In the genomic region with DNA sequence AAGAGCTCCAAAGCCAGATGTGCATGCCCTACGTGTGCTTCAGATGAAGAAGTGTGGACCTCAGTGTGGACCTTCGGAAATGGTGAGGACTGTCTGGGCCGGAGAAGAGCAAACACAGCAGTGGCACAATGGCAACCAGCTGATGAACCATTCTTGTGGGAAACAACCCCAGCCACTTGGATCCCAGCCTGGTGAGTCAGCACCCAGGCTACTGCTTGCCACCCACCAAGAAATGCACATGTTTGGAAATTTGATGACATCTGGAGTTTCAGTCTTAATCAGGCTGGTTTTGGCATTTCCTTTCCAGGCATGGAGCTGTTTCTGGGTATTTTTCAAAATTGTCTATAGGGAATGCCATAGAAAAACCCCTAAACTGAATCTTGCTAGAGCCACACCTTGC, we compare ENCODE assay signal across 10 cellular contexts. TPM values are rescaled to one million over a fixed set of nuclear protein-coding genes. Genes with fewer than 3 reads are reported as not detected.
DNase-seq lines count a peak whose midpoint lies in the region; TF ChIP-seq lines count a peak whose summit lies in the region.
"Had no signal": no experiment of that assay in that cellular context is flagged by ENCODE, and none has a peak within 500 bp of the region (broad histone marks: within the 10 kb centered on the region; RNA-seq: fewer than 3 reads in every experiment).

No MANE protein-coding gene starts in this region.

- peak overlapping the region; percentile 13 for H3K27ac Mint-ChIP-seq in activated naive CD4-positive, alpha-beta T cell treated with anti-CD3 and anti-CD28 coated beads, Interleukin-2, amount 50 U/mL, for 24 hours
- no peak overlapping the region for H3K27ac Mint-ChIP-seq in progenitor cell of endocrine pancreas
- H3K27ac Mint-ChIP-seq: CD4-positive, alpha-beta memory T cell had no signal

- H3K4me1 Mint-ChIP-seq in activated naive CD4-positive, alpha-beta T cell treated with anti-CD3 and anti-CD28 coated beads, Interleukin-2, amount 50 U/mL, for 24 hours, result peaks cover 50% of the 10 kb centered on the region
- no peaks in the 10 kb centered on the region for H3K4me1 Mint-ChIP-seq in progenitor cell of endocrine pancreas (ENCODE audit: low read depth)

- POLR2A ChIA-PET in AG04449 (lab: Yijun Ruan, JAX), result no interaction called here

- no peak overlapping the region for H3K4me3 Mint-ChIP-seq in activated naive CD4-positive, alpha-beta T cell treated with anti-CD3 and anti-CD28 coated beads, Interleukin-2, amount 50 U/mL, for 24 hours
- H3K4me3 Mint-ChIP-seq in progenitor cell of endocrine pancreas (ENCODE audit: low read depth), result no peak overlapping the region
- H3K4me3 Mint-ChIP-seq: CD4-positive, alpha-beta memory T cell had no signal

- peak; percentile 19 for DNase-seq in AG04449 (ENCODE audit: low read depth, low spot score)
- DNase-seq in HT1080 (ENCODE audit: low read depth), result peak; percentile 92
- DNase-seq in kidney tubule cell (ENCODE audit: low spot score), result peak; percentile 66
- DNase-seq in SW480 (ENCODE audit: low spot score), result no peak
- DNase-seq in COLO668 (lab: John Stamatoyannopoulos, UW; ENCODE audit: unreplicated experiment), result no peak
- no peak for DNase-seq in NCI-H2171 (lab: John Stamatoyannopoulos, UW)
- no peak for DNase-seq in progenitor cell of endocrine pancreas (ENCODE audit: low spot score, unreplicated experiment)
- DNase-seq: CD4-positive, alpha-beta memory T cell; KBM-7 had no signal

- no peaks in the 10 kb centered on the region for H3K27me3 Mint-ChIP-seq in activated naive CD4-positive, alpha-beta T cell treated with anti-CD3 and anti-CD28 coated beads, Interleukin-2, amount 50 U/mL, for 24 hours
- H3K27me3 Mint-ChIP-seq in progenitor cell of endocrine pancreas, result no peaks in the 10 kb centered on the region

- peaks cover 2% of the 10 kb centered on the region for H3K36me3 Mint-ChIP-seq in activated naive CD4-positive, alpha-beta T cell treated with anti-CD3 and anti-CD28 coated beads, Interleukin-2, amount 50 U/mL, for 24 hours
- no peaks in the 10 kb centered on the region for H3K36me3 Mint-ChIP-seq in progenitor cell of endocrine pancreas (ENCODE audit: insufficient read depth)
- H3K36me3 Mint-ChIP-seq: CD4-positive, alpha-beta memory T cell had no signal

- TF ChIP-seq CTCF in AG04449 (IDR thresholded peaks at IDR 0.05; ENCODE audit: insufficient read depth, low read length, missing control alignments) (no peak), progenitor cell of endocrine pancreas (IDR thresholded peaks at IDR 0.05; ENCODE audit: unreplicated experiment) (no peak)

- CTCF ChIA-PET in AG04449 (lab: Yijun Ruan, JAX), result interaction anchor here (1.2 kb wide), 2 partner anchors 9 to 12 kb away, joined by 3 read pairs; no protein-coding TSS in a partner anchor

- no peak overlapping the region for H3K4me3 ChIP-seq in AG04449 (ENCODE audit: low read depth, low read length)

- H3K9me3 Mint-ChIP-seq in activated naive CD4-positive, alpha-beta T cell treated with anti-CD3 and anti-CD28 coated beads, Interleukin-2, amount 50 U/mL, for 24 hours, result peaks cover 4% of the 10 kb centered on the region
- H3K9me3 Mint-ChIP-seq in progenitor cell of endocrine pancreas (ENCODE audit: low read depth), result no peaks in the 10 kb centered on the region

RNA-seq across cellular contexts. Expression of gene DYNLRB2, which starts 42.7 kb away (rescaled TPM):
- not detected in 2 replicates for total RNA-seq in HT1080 (2014; rRNA removed; shearing (Covaris generic))
- polyA plus RNA-seq in HT1080 (2015; cell fraction: cytosol; rRNA removed), result not detected in 2 replicates
- not detected in 2 replicates for polyA plus RNA-seq in HT1080 (2015; cell fraction: nucleus; rRNA removed)
- total RNA-seq in progenitor cell of endocrine pancreas, result 2.2 and 3.6 TPM in 2 replicates
- polyA plus RNA-seq: CD4-positive, alpha-beta memory T cell had no signal

Comparison
In these comparisons a context has a peak if more than half of its experiments do, and no peak if none do; other contexts are left out.
1. DNase-seq: peak in AG04449 (single experiment), HT1080 (single experiment) and kidney tubule cell (single experiment); none in SW480 (single experiment), COLO668 (single experiment), NCI-H2171 (single experiment) and progenitor cell of endocrine pancreas (single experiment).